8 cellular contexts compared by ENCODE assay signal in the genomic region with DNA sequence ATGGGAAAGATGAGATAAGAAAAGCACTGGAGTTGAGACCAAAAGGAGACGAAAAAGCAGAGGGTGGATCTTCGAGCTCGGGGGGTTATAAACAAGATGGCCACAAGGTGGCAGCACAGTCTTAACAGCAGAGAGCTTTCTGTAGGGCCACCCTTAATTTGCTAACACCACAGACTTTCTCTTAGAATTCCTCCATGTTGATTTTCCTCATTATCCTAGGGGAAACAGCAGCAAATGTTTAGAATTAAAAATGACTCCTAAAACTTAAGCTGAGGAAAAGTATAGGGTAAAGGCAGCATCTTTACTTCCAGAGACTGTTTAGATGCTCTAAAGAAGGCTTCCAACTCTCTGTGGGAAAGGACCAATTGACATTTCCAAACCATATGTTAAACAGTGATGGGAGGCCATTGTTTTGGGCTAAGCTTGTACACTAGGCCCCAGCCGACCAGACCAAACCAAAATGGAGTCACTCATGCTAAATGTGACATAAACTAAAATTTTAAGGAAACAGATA.
DNase-seq lines count a peak whose midpoint lies in the region; ATAC-seq and TF ChIP-seq lines count a peak whose summit lies in the region.

No MANE protein-coding gene starts in this region.

- H3K4me3 ChIP-seq in GM12864 (ENCODE audit: low read depth, low read length) = no peak overlapping the region

- peaks cover 25% of the 10 kb centered on the region for H3K4me1 Mint-ChIP-seq in central memory CD8-positive, alpha-beta T cell

- peaks cover 7% of the 10 kb centered on the region for H3K27me3 Mint-ChIP-seq in central memory CD8-positive, alpha-beta T cell

- DNase-seq in GM12864 (ENCODE audit: low read depth) = no peak
- DNase-seq in NCI-H226 = peak; percentile 42
- DNase-seq in activated CD4-positive, CD25-positive, alpha-beta regulatory T cell (lab: John Stamatoyannopoulos, UW) = peak; percentile 34 to 64 (median 52)
- peak; percentile 43 to 65 for DNase-seq in central memory CD8-positive, alpha-beta T cell (ENCODE audit: low spot score in 2 of 2)
- peak; percentile 79 for DNase-seq in kidney tubule cell (ENCODE audit: low spot score)
- peak; percentile 75 to 76 for DNase-seq in stimulated activated CD4-positive, alpha-beta T cell treated with anti-CD3 and anti-CD28 coated beads, Interleukin-2, amount 100 ng/mL, for 48 hours

- H3K27ac Mint-ChIP-seq in central memory CD8-positive, alpha-beta T cell (ENCODE audit: low read depth) = no peak overlapping the region

- peaks cover 6% of the 10 kb centered on the region for H3K36me3 Mint-ChIP-seq in central memory CD8-positive, alpha-beta T cell (ENCODE audit: insufficient read depth)

- H3K4me3 Mint-ChIP-seq in central memory CD8-positive, alpha-beta T cell = no peak overlapping the region

- TF ChIP-seq CTCF in GM12864 (IDR thresholded peaks at IDR 0.05; ENCODE audit: low read depth, low read length, missing control alignments) = peak; percentile 87

- peak; percentile 51 for ATAC-seq in HG03108 (IDR thresholded peaks at IDR 0.05; ENCODE audit: unreplicated experiment)
- no peak for ATAC-seq in central memory CD8-positive, alpha-beta T cell (replicated peaks; ENCODE audit: extremely low read depth, poor library complexity, severe bottlenecking)
- no peak for ATAC-seq in GM18520 (IDR thresholded peaks at IDR 0.05; ENCODE audit: unreplicated experiment)

- no peaks in the 10 kb centered on the region for H3K9me3 Mint-ChIP-seq in central memory CD8-positive, alpha-beta T cell
